ENCODE assay signal across 23 cellular contexts in the genomic region with DNA sequence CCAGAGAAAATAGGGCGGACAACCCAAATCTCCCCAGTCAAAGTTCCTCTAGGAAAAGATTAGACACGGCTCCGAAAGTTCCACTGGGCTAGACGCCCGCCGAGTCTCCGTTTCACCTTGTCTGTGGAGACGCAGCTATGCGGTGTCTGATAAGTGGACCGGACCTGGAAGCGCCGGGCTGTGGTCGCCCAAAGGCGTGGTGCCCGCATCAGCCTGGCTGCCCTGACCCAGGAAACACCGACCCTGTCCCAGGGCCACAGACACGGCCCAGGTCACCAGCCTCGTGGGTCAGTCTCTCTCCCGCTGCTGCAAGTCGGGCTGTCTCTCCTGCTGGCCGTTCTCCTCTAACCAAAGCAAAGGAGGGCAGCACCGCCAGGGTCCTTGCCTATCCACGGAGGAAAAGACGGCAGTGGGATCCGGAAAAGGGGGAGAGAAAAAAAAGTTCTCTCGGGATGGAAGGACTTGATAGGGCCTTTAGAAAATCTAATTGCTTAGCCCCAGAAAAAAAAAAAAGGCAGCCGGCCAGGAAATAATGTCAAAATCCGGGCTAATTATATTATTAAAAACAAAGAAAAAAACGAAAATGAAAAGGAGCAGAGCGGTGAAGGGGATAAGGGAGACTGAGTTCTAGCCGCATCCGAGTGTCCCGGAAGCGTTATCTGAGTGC. TPM values are rescaled to one million over a fixed set of nuclear protein-coding genes. Genes with fewer than 3 reads are reported as not detected.
DNase-seq lines count a peak whose midpoint lies in the region; ATAC-seq, FAIRE-seq and TF ChIP-seq lines count a peak whose summit lies in the region.
"Had no signal": no experiment of that assay in that cellular context is flagged by ENCODE, and none has a peak within 500 bp of the region (broad histone marks: within the 10 kb centered on the region; RNA-seq: fewer than 3 reads in every experiment).

No MANE protein-coding gene starts in this region.

- intact Hi-C loops in colonic mucosa (cut with DNase I), result no loop called here

- peak overlapping the region; percentile 89 for H4K8ac ChIP-seq in mesenchymal stem cell (ENCODE audit: low read length)

- H3K4me1 Mint-ChIP-seq in IgD-negative memory B cell, result peaks cover 1 to 7% (median 2%) of the 10 kb centered on the region in 3 donors
- H3K4me1 Mint-ChIP-seq in T-helper 17 cell, result peaks cover 2% of the 10 kb centered on the region
- H3K4me1 Mint-ChIP-seq: activated B cell treated with CpG ODN at 0.5 μM for 24 hours, T-cell had no signal

- ATAC-seq in T-helper 17 cell, result no peak
- ATAC-seq: left lobe of liver, T-cell had no signal

- H3K27ac Mint-ChIP-seq in IgD-negative memory B cell (peak overlapping the region in 2 of 3 donors; percentile 39 to 92), T-helper 17 cell (no peak overlapping the region)
- H3K27ac Mint-ChIP-seq: activated B cell treated with CpG ODN at 0.5 μM for 24 hours; activated naive CD8-positive, alpha-beta T cell treated with anti-CD3 and anti-CD28 coated beads for 36 hours; nephron; T-cell had no signal

- H3K27me3 ChIP-seq in colonic mucosa (peaks cover 69% of the 10 kb centered on the region), mesenchymal stem cell (ENCODE audit: control insufficient read depth in 1 of 2, insufficient read depth in 1 of 2, low read length in 2 of 2) (peaks cover 93 to 96% of the 10 kb centered on the region in 2 experiments), small intestine (ENCODE audit: control insufficient read depth in 2 of 2, insufficient read depth in 2 of 2, low read length in 2 of 2) (peaks cover 18 to 28% of the 10 kb centered on the region in 2 donors)

- H2BK5ac ChIP-seq in mesenchymal stem cell (ENCODE audit: low read depth, low read length, poor library complexity, severe bottlenecking), result no peak overlapping the region

- no peaks in the 10 kb centered on the region for H3K9me3 Mint-ChIP-seq in IgD-negative memory B cell
- H3K9me3 Mint-ChIP-seq: activated B cell treated with CpG ODN at 0.5 μM for 24 hours; activated naive CD8-positive, alpha-beta T cell treated with anti-CD3 and anti-CD28 coated beads for 36 hours; T-cell had no signal

- H3K4me2 ChIP-seq in mesenchymal stem cell (ENCODE audit: low read length, poor library complexity, severe bottlenecking), result no peak overlapping the region
- H3K4me2 ChIP-seq: BLaER1 treated with 17β-estradiol and CSF1 and Interleukin-3, amounts not matched to agents 10 nM and 100 nM had no signal

- peak overlapping the region; percentile 1 for H3K4me3 ChIP-seq in colonic mucosa
- no peak overlapping the region for H3K4me3 ChIP-seq in mesenchymal stem cell (ENCODE audit: insufficient read depth in 1 of 2, low read depth in 1 of 2, low read length in 2 of 2)
- H3K4me3 ChIP-seq in small intestine (ENCODE audit: low read depth in 1 of 2, low read length in 2 of 2), result no peak overlapping the region
- H3K4me3 ChIP-seq: BLaER1 treated with 17β-estradiol and CSF1 and Interleukin-3, amounts not matched to agents 10 nM and 100 nM; thyroid gland had no signal

- H3K9ac ChIP-seq in colonic mucosa (ENCODE audit: low read depth in 2 of 2, low read length in 2 of 2) (peak overlapping the region; percentile 55 to 66), mesenchymal stem cell (ENCODE audit: low read length) (no peak overlapping the region)
- H3K9ac ChIP-seq: BLaER1 treated with 17β-estradiol and CSF1 and Interleukin-3, amounts not matched to agents 10 nM and 100 nM had no signal

- peak overlapping the region in 1 of 2 experiments; percentile 61 for H3K23ac ChIP-seq in mesenchymal stem cell (ENCODE audit: low read length in 2 of 2)

- peaks cover 2% of the 10 kb centered on the region for H3K36me3 Mint-ChIP-seq in IgD-negative memory B cell
- peaks cover 3% of the 10 kb centered on the region for H3K36me3 Mint-ChIP-seq in T-helper 17 cell (ENCODE audit: low read depth)
- H3K36me3 Mint-ChIP-seq: activated naive CD8-positive, alpha-beta T cell treated with anti-CD3 and anti-CD28 coated beads for 36 hours; T-cell had no signal

- no peaks in the 10 kb centered on the region for H3K79me1 ChIP-seq in mesenchymal stem cell (replicated peaks; ENCODE audit: low read length, poor library complexity, severe bottlenecking)

- no peak overlapping the region for H2AFZ ChIP-seq in mesenchymal stem cell (ENCODE audit: low read depth, low read length)

- TF ChIP-seq CTCF in colonic mucosa (IDR thresholded peaks at IDR 0.05), result no peak

- H3K4me1 ChIP-seq in colonic mucosa, result no peaks in the 10 kb centered on the region
- H3K4me1 ChIP-seq in mesenchymal stem cell (ENCODE audit: control insufficient read depth, insufficient read depth, low read depth, low read length), result peaks cover 6% of the 10 kb centered on the region
- H3K4me1 ChIP-seq in small intestine (ENCODE audit: control insufficient read depth in 2 of 2, insufficient read depth in 1 of 2, low read depth in 1 of 2, low read length in 1 of 2), result no peaks in the 10 kb centered on the region
- H3K4me1 ChIP-seq: BLaER1 treated with 17β-estradiol and CSF1 and Interleukin-3, amounts not matched to agents 10 nM and 100 nM had no signal

- no peak for DNase-seq in colonic mucosa
- peak; percentile 46 for DNase-seq in mesenchymal stem cell
- DNase-seq in small intestine, result no peak
- no peak for DNase-seq in NCI-H2107 (lab: John Stamatoyannopoulos, UW)
- no peak for DNase-seq in T1000 (lab: John Stamatoyannopoulos, UW)
- DNase-seq in T-helper 17 cell, result no peak
- DNase-seq: activated B cell treated with CpG ODN at 0.5 μM for 24 hours; activated CD8-positive, alpha-beta memory T cell treated with anti-CD3 and anti-CD28 coated beads, Interleukin-2, amount 50 U/mL, for 4 hours; activated naive CD8-positive, alpha-beta T cell treated with anti-CD3 and anti-CD28 coated beads for 36 hours; DMS 273 treated with DMSO at 0.1 percent for 48 hours; dorsolateral prefrontal cortex; GOT3; NCI-H146; NCI-H345; stimulated activated CD4-positive, alpha-beta T cell treated with anti-CD3 and anti-CD28 coated beads, Interleukin-1b, Interleukin-23, amount 100 ng/mL, for 48 hours; stimulated activated CD8-positive, alpha-beta memory T cell treated with anti-CD3 and anti-CD28 coated beads, Interleukin-4, amount 100 ng/mL, for 48 hours; T-cell; thyroid gland had no signal

- peak overlapping the region; percentile 80 to 98 for H3K18ac ChIP-seq in mesenchymal stem cell (ENCODE audit: low read depth in 1 of 2, low read length in 2 of 2)

- 23% methylated on average over 32 of the region's 34 CpGs for WGBS in mesenchymal stem cell
- WGBS in small intestine, 3 donors, result 9 to 18% (median 11%) methylated on average over 34 of the region's 34 CpGs

- H3K14ac ChIP-seq in mesenchymal stem cell (ENCODE audit: low read length in 2 of 2), result peak overlapping the region in 1 of 2 experiments; percentile 100

- peaks cover 69% of the 10 kb centered on the region for H3K27me3 Mint-ChIP-seq in IgD-negative memory B cell
- H3K27me3 Mint-ChIP-seq in T-helper 17 cell, result peaks cover 84% of the 10 kb centered on the region

- peak overlapping the region; percentile 58 for H4K91ac ChIP-seq in mesenchymal stem cell (ENCODE audit: low read length)

- H2AK5ac ChIP-seq in mesenchymal stem cell (ENCODE audit: low read length, severe bottlenecking), result no peak overlapping the region

- peak overlapping the region in 1 of 4 donors; percentile 52 for H3K4me3 Mint-ChIP-seq in IgD-negative memory B cell
- H3K4me3 Mint-ChIP-seq in T-helper 17 cell, result no peak overlapping the region
- H3K4me3 Mint-ChIP-seq: activated B cell treated with CpG ODN at 0.5 μM for 24 hours, T-cell had no signal

- H2BK12ac ChIP-seq in mesenchymal stem cell (ENCODE audit: low read length in 2 of 2), result peak overlapping the region in 1 of 2 experiments; percentile 96

- H3K27ac ChIP-seq in colonic mucosa, result peak overlapping the region; percentile 91
- H3K27ac ChIP-seq in mesenchymal stem cell (ENCODE audit: low read length, poor library complexity, severe bottlenecking), result no peak overlapping the region
- peak overlapping the region; percentile 49 to 90 for H3K27ac ChIP-seq in small intestine (ENCODE audit: low read depth in 1 of 2, low read length in 1 of 2)
- H3K27ac ChIP-seq: BLaER1 treated with 17β-estradiol and CSF1 and Interleukin-3, amounts not matched to agents 10 nM and 100 nM; dorsolateral prefrontal cortex; thyroid gland had no signal

- H3K9me3 ChIP-seq in colonic mucosa (no peaks in the 10 kb centered on the region), mesenchymal stem cell (ENCODE audit: control insufficient read depth, low read length) (no peaks in the 10 kb centered on the region), small intestine (ENCODE audit: control insufficient read depth, low read depth) (no peaks in the 10 kb centered on the region), T-helper 17 cell (ENCODE audit: control insufficient read depth, low read length, poor library complexity, severe bottlenecking) (no peaks in the 10 kb centered on the region)
- H3K9me3 ChIP-seq: BLaER1 treated with 17β-estradiol and CSF1 and Interleukin-3, amounts not matched to agents 10 nM and 100 nM; thyroid gland had no signal

- peak overlapping the region; percentile 90 to 96 for H3K4ac ChIP-seq in mesenchymal stem cell (ENCODE audit: low read depth in 1 of 2, low read length in 2 of 2)

- H2BK15ac ChIP-seq in mesenchymal stem cell (ENCODE audit: low read depth, poor library complexity, severe bottlenecking), result no peak overlapping the region

- H2BK120ac ChIP-seq in mesenchymal stem cell (ENCODE audit: low read depth, low read length), result peak overlapping the region; percentile 29

- H3K36me3 ChIP-seq in colonic mucosa, result no peaks in the 10 kb centered on the region
- no peaks in the 10 kb centered on the region for H3K36me3 ChIP-seq in mesenchymal stem cell (ENCODE audit: control insufficient read depth in 1 of 2, insufficient read depth in 2 of 2, low read depth in 1 of 2, low read length in 2 of 2)
- no peaks in the 10 kb centered on the region for H3K36me3 ChIP-seq in small intestine (ENCODE audit: control insufficient read depth in 2 of 2, insufficient read depth in 2 of 2, low read length in 2 of 2)
- H3K36me3 ChIP-seq: BLaER1 treated with 17β-estradiol and CSF1 and Interleukin-3, amounts not matched to agents 10 nM and 100 nM; thyroid gland had no signal

- no peak for FAIRE-seq in small intestine (lab: Jason Lieb, UNC)
- FAIRE-seq: bronchial epithelial cell had no signal

RNA-seq across cellular contexts. Expression of a gene that starts 13.9 kb away (rescaled TPM):
- polyA plus RNA-seq in IgD-negative memory B cell (not detected), small intestine (1 to 10 TPM in 2 of 3 donors, not detected in 1; 4.6 to 7.2 TPM)
- total RNA-seq in colonic mucosa (10 to 100 TPM in 1 of 2 donors, 1 to 10 TPM in 1; 6.3 to 12.1 TPM), T-helper 17 cell (not detected)
- 145 TPM for polyA plus RNA-seq in mesenchymal stem cell (2013, experiment 1 of 2)
- 149 TPM for polyA plus RNA-seq in mesenchymal stem cell (2013, experiment 2 of 2)
- total RNA-seq: activated B cell treated with CpG ODN at 0.5 μM for 24 hours; activated naive CD8-positive, alpha-beta T cell treated with anti-CD3 and anti-CD28 coated beads for 36 hours had no signal

RNA-seq across cellular contexts. Expression of a gene that starts 58.6 kb away (rescaled TPM):
- polyA plus RNA-seq in IgD-negative memory B cell, result 19.1 TPM
- 10 to 100 TPM; 15.4 to 23.7 TPM for total RNA-seq in colonic mucosa
- 8.3 TPM for polyA plus RNA-seq in mesenchymal stem cell (2013, experiment 1 of 2)
- polyA plus RNA-seq in mesenchymal stem cell (2013, experiment 2 of 2), result 6.8 TPM
- polyA plus RNA-seq in small intestine, result 10 to 100 TPM in 1 of 3 donors, 1 to 10 TPM in 2; 7.6 to 19.2 (median 9.8) TPM
- 10 to 100 TPM; 10.8 to 13.1 TPM for total RNA-seq in T-helper 17 cell

Comparison
In these comparisons a context has a peak if more than half of its experiments do, and no peak if none do; other contexts are left out.
1. RNA of a gene that starts 13.9 kb away (total RNA-seq): 6.3 to 12.1 TPM in colonic mucosa; not detected in T-helper 17 cell; every median in the first group is over 4 times any median in the second.